8 cellular contexts compared by ENCODE assay signal in genomic region chr17:68972119-68972704, GRCh38. TPM values are rescaled to one million over a fixed set of nuclear protein-coding genes. Genes with fewer than 3 reads are reported as not detected.
A peak's percentile ranks its signal among the peaks of the same experiment; 100 is the strongest.
DNase-seq lines count a peak whose midpoint lies in the region; ATAC-seq and TF ChIP-seq lines count a peak whose summit lies in the region.

No MANE protein-coding gene starts in this region.

- no peak for TF ChIP-seq EP300 in Ishikawa (IDR thresholded peaks at IDR 0.05; ENCODE audit: borderline replicate concordance)

- in situ Hi-C loops in T47D (cut with HindIII; ENCODE audit: low pct_unique_long_range_greater_than_20kb, low sequenced_read_pairs), result no loop called here

- POLR2A ChIA-PET in BJ (lab: Charles Lee), result no interaction called here

- DNase-seq in BJ (ENCODE audit: low read depth) (no peak), T47D (ENCODE audit: low read depth in 1 of 2, low spot score in 1 of 2) (peak; percentile 21 to 44), NCI-H2227 treated with DMSO at 0.1 percent for 48 hours (lab: John Stamatoyannopoulos, UW) (no peak), SKM-1 (lab: John Stamatoyannopoulos, UW; ENCODE audit: unreplicated experiment) (no peak)

- peak; percentile 48 for TF ChIP-seq RAD21 in Ishikawa (IDR thresholded peaks at IDR 0.05; ENCODE audit: low read depth)

- ATAC-seq in GM19395 (IDR thresholded peaks at IDR 0.05; ENCODE audit: unreplicated experiment), result no peak
- ATAC-seq in HG02623 (IDR thresholded peaks at IDR 0.05; ENCODE audit: unreplicated experiment), result no peak

- no peaks in the 10 kb centered on the region for H3K27me3 ChIP-seq in BJ (ENCODE audit: control insufficient read depth, insufficient read depth, low read length)
- H3K27me3 ChIP-seq in layer of hippocampus (ENCODE audit: control insufficient read depth, insufficient read depth, low read length), result no peaks in the 10 kb centered on the region

- H3K4me3 ChIP-seq in BJ (ENCODE audit: low read depth, low read length), result no peak overlapping the region

- no peaks in the 10 kb centered on the region for H3K36me3 ChIP-seq in BJ (ENCODE audit: control insufficient read depth, insufficient read depth, low read length)

- peak overlapping the region; percentile 3 for H3K27ac ChIP-seq in layer of hippocampus (ENCODE audit: low read depth, low read length)

- CTCF ChIA-PET in BJ (lab: Yijun Ruan, JAX), result interaction anchor here (1.3 to 4.6 kb wide), 3 partner anchors 178 to 195 kb away, joined by 4 to 43 read pairs (median 14); no protein-coding TSS in a partner anchor

- TF ChIP-seq CTCF in BJ (IDR thresholded peaks at IDR 0.05; ENCODE audit: insufficient read depth, low read depth, low read length), result peak; percentile 66

TF ChIP-seq in Ishikawa, 13 proteins besides CTCF, POLR2A, EP300 and RAD21:
- no peak for TF ChIP-seq REST (IDR thresholded peaks at IDR 0.05; ENCODE audit: low read depth)

RNA-seq across cellular contexts. Expression of gene ABCA8, which starts 17.0 kb away (rescaled TPM):
- polyA plus RNA-seq in BJ (2011; rRNA removed), result 0.27 and 0.45 TPM in 2 replicates
- polyA minus RNA-seq in BJ (2011; rRNA and poly(A)+ RNA removed), result 0.21 and 0.24 TPM in 2 replicates

Comparison
In these comparisons a context has a peak if more than half of its experiments do, and no peak if none do; other contexts are left out.
1. DNase-seq: peak in T47D (2 of 2); none in BJ (single experiment), NCI-H2227 treated with DMSO at 0.1 percent for 48 hours (single experiment) and SKM-1 (single experiment).